In the genomic region with DNA sequence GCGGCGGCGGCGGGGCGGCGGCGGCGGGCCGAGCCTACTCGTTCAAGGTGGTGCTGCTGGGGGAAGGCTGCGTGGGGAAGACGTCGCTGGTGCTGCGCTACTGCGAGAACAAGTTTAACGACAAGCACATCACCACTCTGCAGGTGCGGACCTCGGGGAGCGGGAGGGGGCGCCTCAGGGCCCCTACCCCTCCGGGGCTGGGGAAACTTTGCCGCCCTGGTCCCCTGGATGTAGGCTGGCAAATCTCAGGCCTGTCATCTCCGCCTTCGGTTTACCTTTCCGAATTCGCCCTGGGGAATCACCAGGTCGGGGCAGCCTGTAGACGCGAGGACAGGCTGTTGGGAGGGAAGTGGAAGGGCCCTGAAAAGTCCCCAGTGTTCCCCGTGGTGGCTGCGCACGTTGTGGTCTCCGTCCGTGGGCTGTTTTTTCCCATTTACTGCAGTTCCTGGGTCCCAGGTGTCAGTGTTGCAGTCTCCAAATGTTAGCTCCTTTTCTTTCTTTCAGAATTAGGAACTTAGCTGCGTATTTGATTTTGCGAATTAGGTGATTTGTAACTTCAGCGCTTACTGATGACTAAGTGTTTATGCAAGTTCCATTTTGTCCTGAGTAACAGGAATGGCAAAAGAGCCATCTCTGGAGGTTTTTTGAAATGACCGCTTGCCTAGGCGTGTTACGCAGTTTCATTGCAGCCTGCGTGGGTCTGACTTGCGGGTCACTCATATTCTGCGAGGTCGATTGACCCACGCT, we compare ENCODE assay signal across 8 cellular contexts. TPM values are rescaled to one million over a fixed set of nuclear protein-coding genes. Genes with fewer than 3 reads are reported as not detected.
A peak's percentile ranks its signal among the peaks of the same experiment; 100 is the strongest.
DNase-seq lines count a peak whose midpoint lies in the region; ATAC-seq lines count a peak whose summit lies in the region.

No MANE protein-coding gene starts in this region.

- ATAC-seq in GM18909 (IDR thresholded peaks at IDR 0.05; ENCODE audit: poor library complexity, unreplicated experiment) (peak; percentile 52), HG03139 (IDR thresholded peaks at IDR 0.05; ENCODE audit: unreplicated experiment) (peak; percentile 31), aorta (ENCODE audit: low FRiP score) (peak; percentile 72)

- intact Hi-C loops in aorta (cut with DNase I), result loop anchor here (10.0 kb wide), 3 partner anchors 79 to 341 kb away; a partner anchor contains a TSS

- H3K36me3 ChIP-seq in aorta (ENCODE audit: control insufficient read depth in 1 of 2, insufficient read depth in 2 of 2, low read length in 1 of 2), result no peaks in the 10 kb centered on the region

- no peaks in the 10 kb centered on the region for H3K9me3 ChIP-seq in aorta (ENCODE audit: control insufficient read depth, low read length)

- peak overlapping the region; percentile 94 for H3K27ac ChIP-seq in adipose tissue (ENCODE audit: low read depth, low read length)
- H3K27ac ChIP-seq in aorta (ENCODE audit: low read depth in 1 of 2, low read length in 2 of 2), result peak overlapping the region; percentile 95 to 99

- peak overlapping the region; percentile 93 for H3K4me3 ChIP-seq in aorta (ENCODE audit: low read length in 2 of 2)

- WGBS in adipose tissue, 3 donors, result 1% methylated on average over 40 to 45 of the region's 45 CpGs
- 0% methylated on average over 43 to 45 of the region's 45 CpGs for WGBS in aorta, 2 donors

- DNase-seq in AML-193 (lab: John Stamatoyannopoulos, UW) (peak; percentile 29 to 48), SK-MEL-5 (ENCODE audit: low read depth, low spot score) (peak; percentile 11), hepatic stellate cell (ENCODE audit: low spot score) (peak; percentile 46), renal cortical epithelial cell (ENCODE audit: low read depth) (peak; percentile 81), aorta (peak in 1 of 2 donors; percentile 62)

- in situ Hi-C loops in SK-MEL-5 (cut with HindIII; ENCODE audit: low pct_unique_long_range_greater_than_20kb, low sequenced_read_pairs), result no loop called here

- no peaks in the 10 kb centered on the region for H3K27me3 ChIP-seq in aorta (ENCODE audit: control insufficient read depth in 1 of 2, insufficient read depth in 2 of 2, low read length in 1 of 2)

- H3K4me1 ChIP-seq in aorta (ENCODE audit: control insufficient read depth in 1 of 2, insufficient read depth in 2 of 2, low read length in 2 of 2), result peaks cover 2 to 3% of the 10 kb centered on the region in 2 donors

RNA-seq across cellular contexts. Expression of a gene that starts 0.7 kb away (rescaled TPM):
- total RNA-seq in SK-MEL-5 (2014; rRNA removed; shearing (Covaris generic)), result 42.0 and 43.0 TPM in 2 replicates
- polyA plus RNA-seq in SK-MEL-5 (2015; cell fraction: cytosol; rRNA removed), result 27.8 and 36.8 TPM in 2 replicates
- polyA plus RNA-seq in SK-MEL-5 (2015; cell fraction: nucleus; rRNA removed), result 3.1 and 6.1 TPM in 2 replicates
- polyA plus RNA-seq in adipose tissue (10 to 100 TPM in 2 of 3 donors, 1 to 10 TPM in 1; 8.6 to 40.5 (median 29.9) TPM), aorta (10 to 100 TPM; 28.0 to 31.6 TPM)
- total RNA-seq in renal cortical epithelial cell (41.8 and 78.7 TPM in 2 replicates), aorta (100 to 1,000 TPM in 1 of 2 donors, 10 to 100 TPM in 1; 97.2 to 113 TPM)
